44 cellular contexts compared by ENCODE assay signal in the genomic region with DNA sequence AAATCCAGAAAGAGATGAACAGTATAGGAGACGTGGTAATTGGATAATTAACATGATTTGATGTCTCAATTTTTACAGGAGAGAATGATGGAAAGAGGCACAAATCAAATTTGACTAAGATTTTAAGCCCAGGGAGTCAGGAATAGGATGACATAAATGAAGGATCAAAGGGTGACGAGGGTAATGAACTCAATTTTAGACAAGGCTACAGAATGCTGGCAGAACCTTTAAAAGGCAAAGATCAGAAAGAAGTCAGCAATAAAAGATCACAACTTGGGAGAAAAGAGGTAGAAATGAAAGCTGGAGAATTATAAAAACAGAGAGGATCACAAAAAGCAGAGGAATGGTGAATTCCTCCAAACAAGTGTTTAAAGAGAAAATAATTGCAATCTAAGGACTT. TPM values are rescaled to one million over a fixed set of nuclear protein-coding genes. Genes with fewer than 3 reads are reported as not detected.
"Had no signal": no experiment of that assay in that cellular context is flagged by ENCODE, and none has a peak within 500 bp of the region (broad histone marks: within the 10 kb centered on the region; RNA-seq: fewer than 3 reads in every experiment).

No MANE protein-coding gene starts in this region.

- FAIRE-seq: astrocyte, bronchial epithelial cell had no signal

- H3K36me3 Mint-ChIP-seq: activated naive CD4-positive, alpha-beta T cell treated with anti-CD3 and anti-CD28 coated beads, Interleukin-2, amount 10 ng/mL, durations not matched to agents 7 days and 5 days; activated naive CD4-positive, alpha-beta T cell treated with anti-CD3 and anti-CD28 coated beads, Interleukin-2, amount 50 U/mL, for 24 hours; activated naive CD4-positive, alpha-beta T cell treated with anti-CD3 and anti-CD28 coated beads, Interleukin-2, amount 50 U/mL, for 72 hours; activated naive CD8-positive, alpha-beta T cell; activated naive CD8-positive, alpha-beta T cell treated with anti-CD3 and anti-CD28 coated beads, Interleukin-2, amount 10 ng/mL, durations not matched to agents 7 days and 5 days; brain had no signal

- H3K27ac ChIP-seq: adrenal gland, ascending aorta, body of pancreas, brain microvascular endothelial cell, breast epithelium, cardiac muscle cell had no signal

- H3K36me3 ChIP-seq: adrenal gland, ascending aorta, brain microvascular endothelial cell, breast epithelium, cardiac muscle cell had no signal

- H3K27ac Mint-ChIP-seq: activated naive CD4-positive, alpha-beta T cell treated with anti-CD3 and anti-CD28 coated beads for 36 hours; activated naive CD4-positive, alpha-beta T cell treated with anti-CD3 and anti-CD28 coated beads, Interleukin-2, amount 10 ng/mL, durations not matched to agents 7 days and 5 days; activated naive CD4-positive, alpha-beta T cell treated with anti-CD3 and anti-CD28 coated beads, Interleukin-2, amount 50 U/mL, for 24 hours; activated naive CD4-positive, alpha-beta T cell treated with anti-CD3 and anti-CD28 coated beads, Interleukin-2, amount 50 U/mL, for 72 hours; activated naive CD8-positive, alpha-beta T cell; activated naive CD8-positive, alpha-beta T cell treated with anti-CD3 and anti-CD28 coated beads, Interleukin-2, amount 10 ng/mL, durations not matched to agents 7 days and 5 days; activated naive CD8-positive, alpha-beta T cell treated with anti-CD3 and anti-CD28 coated beads, Interleukin-2, amount 50 U/mL, for 24 hours; activated T-cell treated with anti-CD3 and anti-CD28 coated beads, Interleukin-2, amount 50 U/mL, for 24 hours; activated T-cell treated with anti-CD3 and anti-CD28 coated beads, Interleukin-2, amount 50 U/mL, for 72 hours; activated T-helper 1 cell treated with anti-CD3 and anti-CD28 coated beads, Interleukin-12 subunit alpha, Interleukin-12 subunit beta, Interleukin-2, Interleukin-4 antibody, amounts not matched to agents 30 ng/mL and 10 ng/mL and 1 ng/mL, durations not matched to agents 14 hours and 24 hours and 36 hours; activated T-helper 17 cell treated with anti-CD3 and anti-CD28 coated beads, Interleukin-2, amount 50 U/mL, for 72 hours; activated T-helper 2 cell treated with anti-CD3 and anti-CD28 coated beads, Interferon-gamma antibody, Interleukin-2, Interleukin-4, amounts not matched to agents 10 μg/mL and 5 μg/mL and 100 μg/mL, durations not matched to agents 14 hours and 24 hours and 36 hours; brain had no signal

- H3K9me3 Mint-ChIP-seq: activated naive CD4-positive, alpha-beta T cell treated with anti-CD3 and anti-CD28 coated beads for 36 hours; activated naive CD4-positive, alpha-beta T cell treated with anti-CD3 and anti-CD28 coated beads, Interleukin-2, amount 10 ng/mL, durations not matched to agents 7 days and 5 days; activated naive CD4-positive, alpha-beta T cell treated with anti-CD3 and anti-CD28 coated beads, Interleukin-2, amount 50 U/mL, for 24 hours; activated naive CD4-positive, alpha-beta T cell treated with anti-CD3 and anti-CD28 coated beads, Interleukin-2, amount 50 U/mL, for 72 hours; activated naive CD8-positive, alpha-beta T cell treated with anti-CD3 and anti-CD28 coated beads, Interleukin-2, amount 10 ng/mL, durations not matched to agents 7 days and 5 days; activated naive CD8-positive, alpha-beta T cell treated with anti-CD3 and anti-CD28 coated beads, Interleukin-2, amount 50 U/mL, for 24 hours; activated T-cell treated with anti-CD3 and anti-CD28 coated beads, Interleukin-2, amount 50 U/mL, for 4 hours; activated T-cell treated with anti-CD3 and anti-CD28 coated beads, Interleukin-2, amount 50 U/mL, for 72 hours; activated T-helper 1 cell treated with anti-CD3 and anti-CD28 coated beads, Interleukin-12 subunit alpha, Interleukin-12 subunit beta, Interleukin-2, Interleukin-4 antibody, amounts not matched to agents 30 ng/mL and 10 ng/mL and 1 ng/mL, durations not matched to agents 14 hours and 24 hours and 36 hours; activated T-helper 17 cell treated with anti-CD3 and anti-CD28 coated beads, Interleukin-2, amount 50 U/mL, for 72 hours; activated T-helper 2 cell treated with anti-CD3 and anti-CD28 coated beads, Interferon-gamma antibody, Interleukin-2, Interleukin-4, amounts not matched to agents 10 μg/mL and 5 μg/mL and 100 μg/mL, durations not matched to agents 14 hours and 24 hours and 36 hours; central memory CD8-positive, alpha-beta T cell had no signal

- H3K27me3 ChIP-seq: ascending aorta, body of pancreas, brain microvascular endothelial cell, breast epithelium, cardiac muscle cell had no signal

- DNase-seq: activated effector memory CD4-positive, alpha-beta T cell treated with anti-CD3 and anti-CD28 coated beads, Interleukin-2, amount 50 U/mL, for 16 hours; activated effector memory CD4-positive, alpha-beta T cell treated with Interleukin-2 at 50 U/mL for 16 hours; activated gamma-delta T cell; activated gamma-delta T cell treated with Interleukin-2 at 50 U/mL for 16 hours; activated naive CD4-positive, alpha-beta T cell; activated naive CD4-positive, alpha-beta T cell treated with anti-CD3 and anti-CD28 coated beads for 36 hours; activated naive CD4-positive, alpha-beta T cell treated with anti-CD3 and anti-CD28 coated beads, Interleukin-2, amount 10 ng/mL, durations not matched to agents 7 days and 5 days; activated naive CD4-positive, alpha-beta T cell treated with anti-CD3 and anti-CD28 coated beads, Interleukin-2, amount 50 U/mL, for 16 hours; activated naive CD4-positive, alpha-beta T cell treated with Interleukin-2 at 50 U/mL for 16 hours; activated naive CD8-positive, alpha-beta T cell treated with anti-CD3 and anti-CD28 coated beads, Interleukin-2, amount 10 ng/mL, durations not matched to agents 7 days and 5 days; activated naive CD8-positive, alpha-beta T cell treated with anti-CD3 and anti-CD28 coated beads, Interleukin-2, amount 50 U/mL, for 24 hours; activated T-cell treated with anti-CD3 and anti-CD28 coated beads for 4 hours; activated T-cell treated with anti-CD3 and anti-CD28 coated beads, Interleukin-2, amount 50 U/mL, for 1 hour; activated T-cell treated with anti-CD3 and anti-CD28 coated beads, Interleukin-2, amount 50 U/mL, for 24 hours; activated T-cell treated with anti-CD3 and anti-CD28 coated beads, Interleukin-2, amount 50 U/mL, for 4 hours; activated T-cell treated with anti-CD3 and anti-CD28 coated beads, Interleukin-2, amount 50 U/mL, for 48 hours; activated T-cell treated with anti-CD3 and anti-CD28 coated beads, Interleukin-2, amount 50 U/mL, for 72 hours; adrenal gland; amniotic stem cell; amygdala; anterior cingulate cortex; aorta; body of pancreas; brain microvascular endothelial cell; caudate nucleus; central memory CD4-positive, alpha-beta T cell; cerebellar nuclear complex had no signal

- H3K4me3 Mint-ChIP-seq: activated naive CD4-positive, alpha-beta T cell treated with anti-CD3 and anti-CD28 coated beads for 36 hours; activated naive CD4-positive, alpha-beta T cell treated with anti-CD3 and anti-CD28 coated beads, Interleukin-2, amount 10 ng/mL, durations not matched to agents 7 days and 5 days; activated naive CD4-positive, alpha-beta T cell treated with anti-CD3 and anti-CD28 coated beads, Interleukin-2, amount 50 U/mL, for 24 hours; activated naive CD8-positive, alpha-beta T cell; activated naive CD8-positive, alpha-beta T cell treated with anti-CD3 and anti-CD28 coated beads, Interleukin-2, amount 10 ng/mL, durations not matched to agents 7 days and 5 days; activated naive CD8-positive, alpha-beta T cell treated with anti-CD3 and anti-CD28 coated beads, Interleukin-2, amount 50 U/mL, for 24 hours; activated T-cell treated with anti-CD3 and anti-CD28 coated beads, Interleukin-2, amount 50 U/mL, for 24 hours; activated T-cell treated with anti-CD3 and anti-CD28 coated beads, Interleukin-2, amount 50 U/mL, for 4 hours; activated T-cell treated with anti-CD3 and anti-CD28 coated beads, Interleukin-2, amount 50 U/mL, for 72 hours; activated T-helper 1 cell treated with anti-CD3 and anti-CD28 coated beads, Interleukin-12 subunit alpha, Interleukin-12 subunit beta, Interleukin-2, Interleukin-4 antibody, amounts not matched to agents 30 ng/mL and 10 ng/mL and 1 ng/mL, durations not matched to agents 14 hours and 24 hours and 36 hours; activated T-helper 17 cell treated with anti-CD3 and anti-CD28 coated beads, Interleukin-2, amount 50 U/mL, for 72 hours; brain; central memory CD8-positive, alpha-beta T cell had no signal

- H3K4me1 Mint-ChIP-seq: activated naive CD4-positive, alpha-beta T cell treated with anti-CD3 and anti-CD28 coated beads, Interleukin-2, amount 10 ng/mL, durations not matched to agents 7 days and 5 days; activated naive CD4-positive, alpha-beta T cell treated with anti-CD3 and anti-CD28 coated beads, Interleukin-2, amount 50 U/mL, for 24 hours; activated naive CD8-positive, alpha-beta T cell treated with anti-CD3 and anti-CD28 coated beads, Interleukin-2, amount 10 ng/mL, durations not matched to agents 7 days and 5 days; activated naive CD8-positive, alpha-beta T cell treated with anti-CD3 and anti-CD28 coated beads, Interleukin-2, amount 50 U/mL, for 24 hours; activated T-helper 17 cell treated with anti-CD3 and anti-CD28 coated beads, Interleukin-2, amount 50 U/mL, for 72 hours; brain; central memory CD8-positive, alpha-beta T cell had no signal

- ATAC-seq: activated naive CD4-positive, alpha-beta T cell treated with anti-CD3 and anti-CD28 coated beads, Interleukin-2, amount 50 U/mL, for 72 hours; activated naive CD8-positive, alpha-beta T cell treated with anti-CD3 and anti-CD28 coated beads, Interleukin-2, amount 50 U/mL, for 24 hours; activated T-cell treated with anti-CD3 and anti-CD28 coated beads, Interleukin-2, amount 50 U/mL, for 4 hours; activated T-cell treated with anti-CD3 and anti-CD28 coated beads, Interleukin-2, amount 50 U/mL, for 72 hours; activated T-helper 17 cell treated with anti-CD3 and anti-CD28 coated beads, Interleukin-2, amount 50 U/mL, for 72 hours; body of pancreas had no signal

- H3K27me3 Mint-ChIP-seq: activated naive CD4-positive, alpha-beta T cell treated with anti-CD3 and anti-CD28 coated beads, Interleukin-2, amount 10 ng/mL, durations not matched to agents 7 days and 5 days; activated naive CD8-positive, alpha-beta T cell treated with anti-CD3 and anti-CD28 coated beads, Interleukin-2, amount 10 ng/mL, durations not matched to agents 7 days and 5 days had no signal

- H3K4me1 ChIP-seq: adrenal gland, ascending aorta, body of pancreas, breast epithelium had no signal

- H3K9me3 ChIP-seq: adrenal gland, ascending aorta, body of pancreas, breast epithelium had no signal

- H3K4me3 ChIP-seq: adrenal gland, ascending aorta, body of pancreas, breast epithelium, cardiac muscle cell had no signal

RNA-seq across cellular contexts. Expression of a gene that starts 13.0 kb away (rescaled TPM):
- total RNA-seq: activated naive CD4-positive, alpha-beta T cell treated with anti-CD3 and anti-CD28 coated beads for 36 hours; activated naive CD4-positive, alpha-beta T cell treated with anti-CD3 and anti-CD28 coated beads, Interleukin-2, amount 50 U/mL, for 72 hours; activated naive CD8-positive, alpha-beta T cell treated with anti-CD3 and anti-CD28 coated beads, Interleukin-2, amount 10 ng/mL, durations not matched to agents 7 days and 5 days; activated T-cell treated with anti-CD3 and anti-CD28 coated beads, Interleukin-2, amount 50 U/mL, for 4 hours; activated T-cell treated with anti-CD3 and anti-CD28 coated beads, Interleukin-2, amount 50 U/mL, for 72 hours; activated T-helper 1 cell treated with anti-CD3 and anti-CD28 coated beads, Interleukin-12 subunit alpha, Interleukin-12 subunit beta, Interleukin-2, Interleukin-4 antibody, amounts not matched to agents 30 ng/mL and 10 ng/mL and 1 ng/mL, durations not matched to agents 14 hours and 24 hours and 36 hours; activated T-helper 17 cell treated with anti-CD3 and anti-CD28 coated beads, Interleukin-2, amount 50 U/mL, for 72 hours; activated T-helper 2 cell treated with anti-CD3 and anti-CD28 coated beads, Interferon-gamma antibody, Interleukin-2, Interleukin-4, amounts not matched to agents 10 μg/mL and 5 μg/mL and 100 μg/mL, durations not matched to agents 14 hours and 24 hours and 36 hours; adrenal gland; aorta; ascending aorta; astrocyte; body of pancreas; breast epithelium; bronchial epithelial cell; cardiac muscle cell; cardiac septum; cerebellum had no signal
- polyA plus RNA-seq: adrenal gland, aorta, cardiac muscle cell had no signal

RNA-seq across cellular contexts. Expression of a gene that starts 13.4 kb away (rescaled TPM):
- total RNA-seq: activated naive CD4-positive, alpha-beta T cell treated with anti-CD3 and anti-CD28 coated beads for 36 hours; activated naive CD4-positive, alpha-beta T cell treated with anti-CD3 and anti-CD28 coated beads, Interleukin-2, amount 50 U/mL, for 72 hours; activated naive CD8-positive, alpha-beta T cell treated with anti-CD3 and anti-CD28 coated beads, Interleukin-2, amount 10 ng/mL, durations not matched to agents 7 days and 5 days; activated T-cell treated with anti-CD3 and anti-CD28 coated beads, Interleukin-2, amount 50 U/mL, for 4 hours; activated T-cell treated with anti-CD3 and anti-CD28 coated beads, Interleukin-2, amount 50 U/mL, for 72 hours; activated T-helper 1 cell treated with anti-CD3 and anti-CD28 coated beads, Interleukin-12 subunit alpha, Interleukin-12 subunit beta, Interleukin-2, Interleukin-4 antibody, amounts not matched to agents 30 ng/mL and 10 ng/mL and 1 ng/mL, durations not matched to agents 14 hours and 24 hours and 36 hours; activated T-helper 17 cell treated with anti-CD3 and anti-CD28 coated beads, Interleukin-2, amount 50 U/mL, for 72 hours; activated T-helper 2 cell treated with anti-CD3 and anti-CD28 coated beads, Interferon-gamma antibody, Interleukin-2, Interleukin-4, amounts not matched to agents 10 μg/mL and 5 μg/mL and 100 μg/mL, durations not matched to agents 14 hours and 24 hours and 36 hours; adrenal gland; aorta; ascending aorta; astrocyte; body of pancreas; breast epithelium; bronchial epithelial cell; cardiac muscle cell; cardiac septum; cerebellum; chondrocyte had no signal
- polyA plus RNA-seq: adipose tissue, adrenal gland, aorta, cardiac muscle cell had no signal

RNA-seq across cellular contexts. Expression of a gene that starts 54.4 kb away (rescaled TPM):
- total RNA-seq: activated naive CD4-positive, alpha-beta T cell treated with anti-CD3 and anti-CD28 coated beads for 36 hours; activated naive CD4-positive, alpha-beta T cell treated with anti-CD3 and anti-CD28 coated beads, Interleukin-2, amount 50 U/mL, for 72 hours; activated naive CD8-positive, alpha-beta T cell treated with anti-CD3 and anti-CD28 coated beads, Interleukin-2, amount 10 ng/mL, durations not matched to agents 7 days and 5 days; activated T-cell treated with anti-CD3 and anti-CD28 coated beads, Interleukin-2, amount 50 U/mL, for 4 hours; activated T-cell treated with anti-CD3 and anti-CD28 coated beads, Interleukin-2, amount 50 U/mL, for 72 hours; activated T-helper 1 cell treated with anti-CD3 and anti-CD28 coated beads, Interleukin-12 subunit alpha, Interleukin-12 subunit beta, Interleukin-2, Interleukin-4 antibody, amounts not matched to agents 30 ng/mL and 10 ng/mL and 1 ng/mL, durations not matched to agents 14 hours and 24 hours and 36 hours; activated T-helper 17 cell treated with anti-CD3 and anti-CD28 coated beads, Interleukin-2, amount 50 U/mL, for 72 hours; activated T-helper 2 cell treated with anti-CD3 and anti-CD28 coated beads, Interferon-gamma antibody, Interleukin-2, Interleukin-4, amounts not matched to agents 10 μg/mL and 5 μg/mL and 100 μg/mL, durations not matched to agents 14 hours and 24 hours and 36 hours; adrenal gland; aorta; ascending aorta; astrocyte; body of pancreas; breast epithelium; bronchial epithelial cell; cardiac muscle cell; cardiac septum; cerebellum; chondrocyte had no signal
- polyA plus RNA-seq: adipose tissue, adrenal gland, aorta, cardiac muscle cell had no signal
